ENCODE assay signal across 9 cellular contexts in the genomic region with DNA sequence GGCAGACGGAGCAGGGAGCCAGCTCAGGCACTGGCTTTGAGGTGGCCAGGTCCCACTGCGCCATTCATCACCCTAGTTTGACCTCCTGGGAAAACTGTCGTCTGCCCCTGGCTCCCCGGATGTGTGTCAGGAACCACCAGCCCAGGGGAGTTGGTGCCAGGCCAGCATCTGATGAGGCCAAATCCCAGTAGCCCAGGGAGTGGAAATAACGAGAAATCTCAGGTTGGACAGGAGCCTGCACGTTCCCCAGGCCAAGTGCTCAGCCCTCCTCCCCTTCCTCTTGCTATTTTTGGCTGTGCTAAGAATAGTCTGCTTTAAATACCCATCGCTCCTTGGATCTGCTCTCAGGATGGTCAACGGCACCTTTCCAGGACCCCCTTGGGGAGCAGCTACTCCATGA.
DNase-seq lines count a peak whose midpoint lies in the region; ATAC-seq lines count a peak whose summit lies in the region.
"Had no signal": no experiment of that assay in that cellular context is flagged by ENCODE, and none has a peak within 500 bp of the region (broad histone marks: within the 10 kb centered on the region; RNA-seq: fewer than 3 reads in every experiment).

No MANE protein-coding gene starts in this region.

- no peaks in the 10 kb centered on the region for H3K79me2 ChIP-seq in GM23248 (ENCODE audit: insufficient read depth)

- peak; percentile 53 for DNase-seq in GM23248
- DNase-seq in cerebellum (ENCODE audit: low spot score), result peak; percentile 80
- peak; percentile 18 for DNase-seq in kidney tubule cell (ENCODE audit: low spot score)
- no peak for DNase-seq in NCI-H748 (lab: John Stamatoyannopoulos, UW; ENCODE audit: unreplicated experiment)
- no peak for DNase-seq in UCSD-AML1 (lab: John Stamatoyannopoulos, UW; ENCODE audit: unreplicated experiment)
- DNase-seq in SW480 (ENCODE audit: low spot score), result no peak
- DNase-seq: stimulated activated CD4-positive, alpha-beta T cell treated with anti-CD3 and anti-CD28 coated beads, Interleukin-15, amount 100 ng/mL, for 24 hours had no signal

- H3K4me1 ChIP-seq in GM23248 (ENCODE audit: insufficient read depth) (no peaks in the 10 kb centered on the region; the same call in 1 of the 2 replicates), stomach smooth muscle (ENCODE audit: control insufficient read depth, insufficient read depth, low read length) (peaks cover 79% of the 10 kb centered on the region)

- H3K4me3 ChIP-seq in GM23248 (no peak overlapping the region), stomach smooth muscle (ENCODE audit: low read length in 2 of 2) (peak overlapping the region in 1 of 2 donors; percentile 49)

- WGBS in GM23248 (ENCODE audit: low coverage in 1 of 2, low lambda C conversion rate in 2 of 2, missing lambda C conversion rate in 2 of 2), 2 experiments, result 47 to 49% methylated on average over 8 of the region's 8 CpGs

- peaks cover 3% of the 10 kb centered on the region; the same call in 1 of the 2 replicates for H4K20me1 ChIP-seq in GM23248 (ENCODE audit: insufficient read depth)

- in situ Hi-C loops in GM23248 (cut with MboI), result no loop called here

- H3K9me2 ChIP-seq in GM23248 (ENCODE audit: insufficient read depth), result no peaks in the 10 kb centered on the region

- H3K36me3 ChIP-seq in GM23248 (ENCODE audit: low read depth) (peaks cover 3% of the 10 kb centered on the region; the same call in 1 of the 2 replicates), stomach smooth muscle (ENCODE audit: control insufficient read depth in 2 of 2, insufficient read depth in 2 of 2, low read length in 2 of 2) (peaks cover 9 to 13% of the 10 kb centered on the region in 2 donors)

- H3K9me3 ChIP-seq in GM23248 (ENCODE audit: low read depth) (no peaks in the 10 kb centered on the region), stomach smooth muscle (ENCODE audit: control insufficient read depth in 2 of 2, low read length in 2 of 2) (no peaks in the 10 kb centered on the region)

- no peak overlapping the region for H3K4me2 ChIP-seq in GM23248 (ENCODE audit: unreplicated experiment)

- H3K27ac ChIP-seq in GM23248 (no peak overlapping the region), stomach smooth muscle (ENCODE audit: low read length) (peak overlapping the region; percentile 31)

- H3K27me3 ChIP-seq in GM23248 (replicated peaks; ENCODE audit: insufficient read depth), result no peaks in the 10 kb centered on the region
- H3K27me3 ChIP-seq in stomach smooth muscle (ENCODE audit: control insufficient read depth in 1 of 2, insufficient read depth in 2 of 2, low read length in 2 of 2), result no peaks in the 10 kb centered on the region

- no peak overlapping the region for H2AFZ ChIP-seq in GM23248

- no peaks in the 10 kb centered on the region for H3F3A ChIP-seq in GM23248 (ENCODE audit: insufficient read depth)

- ATAC-seq in HG02970 (IDR thresholded peaks at IDR 0.05; ENCODE audit: low FRiP score, unreplicated experiment), result no peak

- H3K9ac ChIP-seq in GM23248 (no peak overlapping the region), stomach smooth muscle (ENCODE audit: low read length in 2 of 2) (no peak overlapping the region)

Comparison
In these comparisons a context has a peak if more than half of its experiments do, and no peak if none do; other contexts are left out.
1. DNase-seq: peak in GM23248 (single experiment), cerebellum (single experiment) and kidney tubule cell (single experiment); none in NCI-H748 (single experiment), UCSD-AML1 (single experiment) and SW480 (single experiment).